In the genomic region with DNA sequence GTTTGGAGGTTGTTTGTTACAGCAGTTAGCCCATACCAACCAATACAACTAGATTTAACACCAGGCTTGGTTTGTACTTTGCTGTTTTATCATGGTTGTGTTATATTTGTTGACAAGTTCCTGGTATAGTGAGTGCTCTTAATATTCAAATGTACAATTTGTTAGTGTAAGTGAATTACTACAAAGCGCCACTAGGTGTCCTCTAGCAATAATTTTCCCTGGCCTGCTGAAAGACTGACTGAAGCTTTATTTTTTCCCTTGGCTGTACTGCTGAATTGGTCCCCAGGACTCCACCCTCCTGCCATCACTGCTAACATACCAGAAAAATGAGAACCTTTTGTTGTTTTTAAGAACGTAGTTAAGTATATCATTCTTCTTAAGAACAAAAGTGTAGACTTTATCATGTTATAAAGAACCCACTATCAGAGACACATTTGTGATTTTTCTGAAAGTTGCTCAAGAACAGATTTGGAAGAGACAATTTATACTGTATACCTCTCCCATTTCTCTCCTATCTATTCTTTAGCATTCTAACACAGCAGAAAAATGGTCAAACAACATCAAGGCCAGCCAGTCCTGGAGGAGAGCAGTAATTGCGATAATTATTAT, we compare ENCODE assay signal across 10 cellular contexts.
DNase-seq lines count a peak whose midpoint lies in the region; ATAC-seq, FAIRE-seq and TF ChIP-seq lines count a peak whose summit lies in the region.
"Had no signal": no experiment of that assay in that cellular context is flagged by ENCODE, and none has a peak within 500 bp of the region (broad histone marks: within the 10 kb centered on the region; RNA-seq: fewer than 3 reads in every experiment).

No MANE protein-coding gene starts in this region.

- H3K9ac ChIP-seq in H1 (replicated peaks in 1 of 4; ENCODE audit: extremely low read depth in 1 of 4, low read depth in 3 of 4, low read length in 3 of 4), result no peak overlapping the region

- H3K4me2 ChIP-seq in H1 (ENCODE audit: insufficient read depth in 1 of 2, low read depth in 2 of 2, low read length in 2 of 2), result no peak overlapping the region

- no peak overlapping the region for H3K14ac ChIP-seq in H1 (ENCODE audit: insufficient read length)

- no peak overlapping the region for H3K56ac ChIP-seq in H1 (replicated peaks; ENCODE audit: insufficient read length, low read depth, low read length)

- no peak overlapping the region for H4K8ac ChIP-seq in H1 (ENCODE audit: extremely low read depth, insufficient read depth, low read length)

- no peak overlapping the region for H3K4me3 Mint-ChIP-seq in activated T-helper 2 cell treated with anti-CD3 and anti-CD28 coated beads, Interferon-gamma antibody, Interleukin-2, Interleukin-4, amounts not matched to agents 10 μg/mL and 5 μg/mL and 100 μg/mL, durations not matched to agents 14 hours and 24 hours and 36 hours (ENCODE audit: low read depth)
- H3K4me3 Mint-ChIP-seq: CD8-positive, alpha-beta memory T cell; stimulated activated naive CD8-positive, alpha-beta T cell treated with anti-CD3 and anti-CD28 coated beads, Interleukin-15, Interleukin-2, amounts not matched to agents 100 ng/mL and 50 ng/mL, for 24 hours had no signal

- no peaks in the 10 kb centered on the region for H3K36me3 ChIP-seq in H1 (ENCODE audit: control insufficient read depth in 2 of 4, insufficient read depth in 4 of 4, low read length in 3 of 4)

- no peaks in the 10 kb centered on the region for H3K79me2 ChIP-seq in H1 (ENCODE audit: control insufficient read depth in 1 of 2, insufficient read depth in 2 of 2, low read length in 2 of 2)

- H2BK5ac ChIP-seq in H1 (ENCODE audit: low read depth, low read length), result no peak overlapping the region

- no peak overlapping the region for H4K91ac ChIP-seq in H1 (replicated peaks; ENCODE audit: insufficient read length, low read length)

- POLR2A ChIA-PET in H1 (lab: Charles Lee; ENCODE audit: partially characterized antibody), result interaction anchor here (0.7 kb wide), 1 partner anchor 155 kb away, joined by 3 read pairs; no protein-coding TSS in a partner anchor

- no peak overlapping the region for H2BK15ac ChIP-seq in H1 (ENCODE audit: low read length)

- H3K27me3 Mint-ChIP-seq in activated T-helper 2 cell treated with anti-CD3 and anti-CD28 coated beads, Interferon-gamma antibody, Interleukin-2, Interleukin-4, amounts not matched to agents 10 μg/mL and 5 μg/mL and 100 μg/mL, durations not matched to agents 14 hours and 24 hours and 36 hours (ENCODE audit: low read depth), result peaks cover 29% of the 10 kb centered on the region

- H4K20me1 ChIP-seq in H1 (replicated peaks in 1 of 2; ENCODE audit: control insufficient read depth in 1 of 2, insufficient read depth in 2 of 2, low read length in 2 of 2), result no peaks in the 10 kb centered on the region

- H2BK120ac ChIP-seq in H1 (replicated peaks; ENCODE audit: low read depth, low read length), result no peak overlapping the region

- FAIRE-seq in RCC 7860 (lab: Jason Lieb, UNC) (peak; percentile 35), H1 (lab: Jason Lieb, UNC) (peak; percentile 66)

- H3K23me2 ChIP-seq in H1 (ENCODE audit: low read depth, low read length), result peaks cover 3% of the 10 kb centered on the region; the same call in 1 of the 2 replicates

- peak; percentile 56 to 64; a peak in 3 of 4 replicates for TF ChIP-seq RAD21 in H1 (IDR thresholded peaks at IDR 0.05 in 1 of 2, conservative IDR thresholded peaks at IDR 0.05 in 1 of 2; ENCODE audit: low read depth in 2 of 2, low read length in 2 of 2)

- H3K36me3 Mint-ChIP-seq in activated T-helper 2 cell treated with anti-CD3 and anti-CD28 coated beads, Interferon-gamma antibody, Interleukin-2, Interleukin-4, amounts not matched to agents 10 μg/mL and 5 μg/mL and 100 μg/mL, durations not matched to agents 14 hours and 24 hours and 36 hours (ENCODE audit: low read depth), result no peaks in the 10 kb centered on the region
- H3K36me3 Mint-ChIP-seq: CD8-positive, alpha-beta memory T cell had no signal

- H3K9me3 ChIP-seq in H1 (ENCODE audit: insufficient read depth in 2 of 2, low read depth in 1 of 2, low read length in 1 of 2), result no peaks in the 10 kb centered on the region

- no peaks in the 10 kb centered on the region for H3K27me3 ChIP-seq in H1 (replicated peaks in 1 of 4; ENCODE audit: control insufficient read depth in 3 of 4, extremely low read depth in 1 of 4, insufficient read depth in 3 of 4, low read length in 3 of 4)

- no peak overlapping the region for H3K4ac ChIP-seq in H1 (replicated peaks; ENCODE audit: insufficient read length, low read depth, low read length)

- H3K23ac ChIP-seq in H1 (ENCODE audit: insufficient read length), result no peak overlapping the region

- CTCF ChIA-PET in H1 (lab: Charles Lee; ENCODE audit: partially characterized antibody), result interaction anchor here (0.7 to 7.4 kb wide), 30 partner anchors 10 to 1346 kb away, joined by 3 to 53 read pairs (median 4); no protein-coding TSS in a partner anchor

- no peak overlapping the region for H2BK20ac ChIP-seq in H1 (ENCODE audit: low read length)

- ATAC-seq in GM21447 (IDR thresholded peaks at IDR 0.05; ENCODE audit: unreplicated experiment), result peak; percentile 83

- no peak overlapping the region for H2AFZ ChIP-seq in H1 (ENCODE audit: low read length)

- H3K4me1 Mint-ChIP-seq in activated T-helper 2 cell treated with anti-CD3 and anti-CD28 coated beads, Interferon-gamma antibody, Interleukin-2, Interleukin-4, amounts not matched to agents 10 μg/mL and 5 μg/mL and 100 μg/mL, durations not matched to agents 14 hours and 24 hours and 36 hours (ENCODE audit: low read depth), result no peaks in the 10 kb centered on the region
- H3K4me1 Mint-ChIP-seq: CD8-positive, alpha-beta memory T cell had no signal

- peaks cover 2 to 20% (median 15%) of the 10 kb centered on the region in 4 experiments; a peak in 4 of 7 replicates for H3K4me1 ChIP-seq in H1 (replicated peaks in 1 of 4; ENCODE audit: control insufficient read depth in 3 of 4, insufficient read depth in 4 of 4, low read length in 3 of 4)

- no peak overlapping the region for H3K27ac ChIP-seq in H1 (ENCODE audit: low read depth, low read length)

- TF ChIP-seq POLR2A in H1 (IDR thresholded peaks at IDR 0.05; ENCODE audit: control extremely low read depth in 1 of 2, low read depth in 2 of 2, low read length in 2 of 2), result no peak

- no peaks in the 10 kb centered on the region for H3K9me3 Mint-ChIP-seq in activated T-helper 2 cell treated with anti-CD3 and anti-CD28 coated beads, Interferon-gamma antibody, Interleukin-2, Interleukin-4, amounts not matched to agents 10 μg/mL and 5 μg/mL and 100 μg/mL, durations not matched to agents 14 hours and 24 hours and 36 hours
- H3K9me3 Mint-ChIP-seq: CD8-positive, alpha-beta memory T cell; stimulated activated naive CD8-positive, alpha-beta T cell treated with anti-CD3 and anti-CD28 coated beads, Interleukin-15, Interleukin-2, amounts not matched to agents 100 ng/mL and 50 ng/mL, for 24 hours had no signal

- H3K4me3 ChIP-seq in H1 (ENCODE audit: extremely low read depth in 1 of 4, insufficient read depth in 2 of 4, low read depth in 3 of 4, low read length in 4 of 4), result no peak overlapping the region

- TF ChIP-seq CTCF in H1 (IDR thresholded peaks at IDR 0.05; ENCODE audit: control extremely low read depth in 1 of 3, insufficient read depth in 1 of 3, low read depth in 1 of 3, low read length in 3 of 3), result peak in 2 of 3 experiments; percentile 34 to 62; a peak in 2 of 4 replicates

- H3K79me1 ChIP-seq in H1 (ENCODE audit: low read depth, low read length), result no peaks in the 10 kb centered on the region

- no peak overlapping the region for H4K5ac ChIP-seq in H1 (ENCODE audit: insufficient read length, low read depth, low read length)

- H2BK12ac ChIP-seq in H1 (ENCODE audit: low read depth, low read length), result no peak overlapping the region

- intact Hi-C loops in activated T-helper 2 cell treated with anti-CD3 and anti-CD28 coated beads, Interferon-gamma antibody, Interleukin-2, Interleukin-4, amounts not matched to agents 10 μg/mL and 5 μg/mL and 100 μg/mL, durations not matched to agents 14 hours and 24 hours and 36 hours (cut with micrococcal nuclease), result loop anchor here (1.0 kb wide), 1 partner anchor 244 kb away; no protein-coding TSS in a partner anchor

- DNase-seq in NCI-H1436 (lab: John Stamatoyannopoulos, UW) (peak; percentile 1), NCI-H1436 treated with DMSO at 0.1 percent for 48 hours (lab: John Stamatoyannopoulos, UW) (no peak), HuH-7 (ENCODE audit: low spot score) (peak; percentile 14), RCC 7860 (ENCODE audit: low spot score) (peak; percentile 28), H1 (ENCODE audit: low read depth in 1 of 2, low spot score in 2 of 2) (no peak), myocyte (ENCODE audit: low read depth) (peak; percentile 26)
- DNase-seq in activated T-helper 2 cell treated with anti-CD3 and anti-CD28 coated beads, Interferon-gamma antibody, Interleukin-2, Interleukin-4, amounts not matched to agents 10 μg/mL and 5 μg/mL and 100 μg/mL, durations not matched to agents 14 hours and 24 hours and 36 hours (ENCODE audit: low spot score), result no peak

- no peak overlapping the region for H2AK5ac ChIP-seq in H1 (ENCODE audit: low read depth, low read length)

- H3K27ac Mint-ChIP-seq in activated T-helper 2 cell treated with anti-CD3 and anti-CD28 coated beads, Interferon-gamma antibody, Interleukin-2, Interleukin-4, amounts not matched to agents 10 μg/mL and 5 μg/mL and 100 μg/mL, durations not matched to agents 14 hours and 24 hours and 36 hours, result no peak overlapping the region
- H3K27ac Mint-ChIP-seq: CD8-positive, alpha-beta memory T cell; stimulated activated naive CD8-positive, alpha-beta T cell treated with anti-CD3 and anti-CD28 coated beads, Interleukin-15, Interleukin-2, amounts not matched to agents 100 ng/mL and 50 ng/mL, for 24 hours had no signal

- H3K18ac ChIP-seq in H1 (ENCODE audit: extremely low read depth, low read length), result no peak overlapping the region

- TF ChIP-seq EP300 in H1 (IDR thresholded peaks at IDR 0.05; ENCODE audit: borderline replicate concordance in 1 of 2, low read depth in 2 of 2, low read length in 2 of 2), result no peak

- 36% methylated on average over 3 of the region's 3 CpGs; no CpG with 5 or more reads in 1 of the 2 experiments for WGBS in H1 (ENCODE audit: extremely low coverage in 1 of 2, insufficient coverage in 1 of 2, insufficient read length in 1 of 2, insufficient replicate concordance in 2 of 2, low coverage in 1 of 2, low lambda C conversion rate in 2 of 2, missing lambda C conversion rate in 1 of 2), 2 experiments

TF ChIP-seq in H1, 55 proteins besides CTCF, POLR2A, EP300 and RAD21 (continues in another document):
- TF ChIP-seq SP2 (IDR thresholded peaks at IDR 0.05; ENCODE audit: low read length) (no peak), TAF7 (optimal IDR thresholded peaks at IDR 0.05; ENCODE audit: borderline replicate concordance, low read depth, low read length) (no peak), MAX (IDR thresholded peaks at IDR 0.05) (no peak), JUN (IDR thresholded peaks at IDR 0.05; ENCODE audit: low read depth, low read length) (no peak), RBBP5 (IDR thresholded peaks at IDR 0.05; ENCODE audit: borderline replicate concordance, low read depth, low read length) (no peak), CBX8 (IDR thresholded peaks at IDR 0.05; ENCODE audit: borderline replicate concordance, low read depth, low read length) (no peak)

Comparison
In these comparisons a context has a peak if more than half of its experiments do, and no peak if none do; other contexts are left out.
1. DNase-seq: peak in NCI-H1436 (single experiment), HuH-7 (single experiment), RCC 7860 (single experiment) and myocyte (single experiment); none in NCI-H1436 treated with DMSO at 0.1 percent for 48 hours (single experiment), H1 (0 of 2) and activated T-helper 2 cell treated with anti-CD3 and anti-CD28 coated beads, Interferon-gamma antibody, Interleukin-2, Interleukin-4, amounts not matched to agents 10 μg/mL and 5 μg/mL and 100 μg/mL, durations not matched to agents 14 hours and 24 hours and 36 hours (single experiment).